ENCODE assay signal across 27 cellular contexts in genomic region chr14:51225751-51226150, GRCh38. TPM values are rescaled to one million over a fixed set of nuclear protein-coding genes. Genes with fewer than 3 reads are reported as not detected.
DNase-seq lines count a peak whose midpoint lies in the region; ATAC-seq, FAIRE-seq and TF ChIP-seq lines count a peak whose summit lies in the region.
"Had no signal": no experiment of that assay in that cellular context is flagged by ENCODE, and none has a peak within 500 bp of the region (broad histone marks: within the 10 kb centered on the region; RNA-seq: fewer than 3 reads in every experiment).

No MANE protein-coding gene starts in this region.

- H3K9ac ChIP-seq in IMR-90 (ENCODE audit: low read depth, low read length) = no peak overlapping the region
- no peak overlapping the region for H3K9ac ChIP-seq in mesendoderm (ENCODE audit: low read length)
- H3K9ac ChIP-seq: BLaER1 treated with 17β-estradiol and CSF1 and Interleukin-3, amounts not matched to agents 10 nM and 100 nM had no signal

- H3K23ac ChIP-seq in IMR-90 (ENCODE audit: low read depth, low read length) = no peak overlapping the region
- no peak overlapping the region for H3K23ac ChIP-seq in mesendoderm (ENCODE audit: low read length)

- no peak overlapping the region for H2AFZ ChIP-seq in IMR-90 (replicated peaks; ENCODE audit: low read length, poor library complexity)

- peaks cover 7% of the 10 kb centered on the region for H3K4me1 ChIP-seq in IMR-90 (ENCODE audit: control insufficient read depth, insufficient read depth, low read length)
- no peaks in the 10 kb centered on the region for H3K4me1 ChIP-seq in small intestine (ENCODE audit: control insufficient read depth in 2 of 2, insufficient read depth in 1 of 2, low read depth in 1 of 2, low read length in 1 of 2)
- no peaks in the 10 kb centered on the region for H3K4me1 ChIP-seq in mesendoderm (ENCODE audit: control insufficient read depth, low read depth, low read length)
- H3K4me1 ChIP-seq: BLaER1 treated with 17β-estradiol and CSF1 and Interleukin-3, amounts not matched to agents 10 nM and 100 nM had no signal

- H2BK20ac ChIP-seq in IMR-90 (ENCODE audit: low read depth, low read length) = no peak overlapping the region

- H3K79me1 ChIP-seq in IMR-90 (ENCODE audit: low read depth in 1 of 2, low read length in 2 of 2) = no peaks in the 10 kb centered on the region
- no peaks in the 10 kb centered on the region for H3K79me1 ChIP-seq in mesendoderm (ENCODE audit: low read length)

- H4K5ac ChIP-seq in IMR-90 (ENCODE audit: low read depth, low read length) (no peak overlapping the region), mesendoderm (ENCODE audit: low read length) (no peak overlapping the region)

- no CpG with 5 or more reads among the region's 2 CpGs for WGBS in IMR-90 (ENCODE audit: extremely low coverage in 2 of 2, insufficient read length in 1 of 2), 2 experiments
- WGBS in small intestine, 3 donors = 70 to 73% (median 72%) methylated on average over 2 of the region's 2 CpGs
- WGBS in mesendoderm (ENCODE audit: extremely low coverage, insufficient coverage, low lambda C conversion rate) = no CpG with 5 or more reads among the region's 2 CpGs

- H3K9me3 ChIP-seq in IMR-90 (ENCODE audit: control insufficient read depth, insufficient read depth, low read length) (peaks cover 5% of the 10 kb centered on the region; the same call in 1 of the 2 replicates), small intestine (ENCODE audit: control insufficient read depth, low read depth) (no peaks in the 10 kb centered on the region)

- BruUV-seq in IMR-90 (replicated peaks; lab: Mats Ljungman, UMichigan) = no TSS peak

- in situ Hi-C loops in IMR-90 (cut with MboI; ENCODE audit: low sequenced_read_pairs) = no loop called here

- no peak overlapping the region for H3K4me3 ChIP-seq in IMR-90 (ENCODE audit: insufficient read depth, low read depth, low read length)
- H3K4me3 ChIP-seq in small intestine (ENCODE audit: low read depth in 1 of 2, low read length in 2 of 2) = no peak overlapping the region
- H3K4me3 ChIP-seq in mesendoderm (ENCODE audit: low read length) = no peak overlapping the region
- H3K4me3 ChIP-seq: BLaER1 treated with 17β-estradiol and CSF1 and Interleukin-3, amounts not matched to agents 10 nM and 100 nM; SK-N-MC had no signal

- H3K56ac ChIP-seq in IMR-90 (ENCODE audit: extremely low read depth, insufficient read depth, low read length) = no peak overlapping the region
- H3K56ac ChIP-seq in mesendoderm (ENCODE audit: low read length) = no peak overlapping the region

- H3K18ac ChIP-seq in IMR-90 (ENCODE audit: low read depth, low read length) (no peak overlapping the region; the same call in 1 of the 2 replicates), mesendoderm (ENCODE audit: low read length) (no peak overlapping the region)

- H3K27ac ChIP-seq in IMR-90 (ENCODE audit: insufficient read depth, low read length) (no peak overlapping the region), small intestine (ENCODE audit: low read depth in 1 of 2, low read length in 1 of 2) (no peak overlapping the region), mesendoderm (ENCODE audit: low read depth, low read length) (no peak overlapping the region)
- H3K27ac ChIP-seq: BLaER1 treated with 17β-estradiol and CSF1 and Interleukin-3, amounts not matched to agents 10 nM and 100 nM; HL-60; SK-N-MC had no signal

- H2BK5ac ChIP-seq in IMR-90 (ENCODE audit: low read depth, low read length, poor library complexity, severe bottlenecking) (no peak overlapping the region), mesendoderm (ENCODE audit: low read length) (no peak overlapping the region)

- H2AK5ac ChIP-seq in IMR-90 (ENCODE audit: low read depth, low read length) (no peak overlapping the region), mesendoderm (ENCODE audit: low read length) (no peak overlapping the region)

- H3K9me1 ChIP-seq in IMR-90 (ENCODE audit: insufficient read depth, low read length) = no peaks in the 10 kb centered on the region

- no peak overlapping the region for H4K91ac ChIP-seq in IMR-90 (ENCODE audit: insufficient read depth, low read depth, low read length)

- POLR2A ChIA-PET in IMR-90 (lab: Charles Lee; ENCODE audit: unreplicated experiment) = no interaction called here

- peak; percentile 41 for FAIRE-seq in small intestine (lab: Jason Lieb, UNC)
- FAIRE-seq: GM12891, H1, RCC 7860 had no signal

- TF ChIP-seq RAD21 in IMR-90 (IDR thresholded peaks at IDR 0.05; ENCODE audit: low read length) = no peak

- TF ChIP-seq CTCF in AG09319 (IDR thresholded peaks at IDR 0.05; ENCODE audit: low read depth, low read length) (no peak), IMR-90 (conservative IDR thresholded peaks at IDR 0.05; ENCODE audit: low read depth, low read length) (no peak)

- no peak for TF ChIP-seq POLR2A in IMR-90 (IDR thresholded peaks at IDR 0.05; ENCODE audit: low read depth, low read length)

- peak; percentile 55 for ATAC-seq in IMR-90 (ENCODE audit: low read depth)

- CTCF ChIA-PET in IMR-90 (lab: Yijun Ruan, JAX) = no interaction called here

- H2AK9ac ChIP-seq in IMR-90 (replicated peaks; ENCODE audit: low read depth, low read length, poor library complexity) = no peak overlapping the region

- no peak overlapping the region for H2BK15ac ChIP-seq in IMR-90 (ENCODE audit: low read depth, low read length)
- no peak overlapping the region for H2BK15ac ChIP-seq in mesendoderm (replicated peaks; ENCODE audit: low read depth)

- H2BK120ac ChIP-seq in IMR-90 (ENCODE audit: low read depth, low read length) (no peak overlapping the region), mesendoderm (ENCODE audit: low read depth, low read length) (no peak overlapping the region)

- H3K27me3 ChIP-seq in IMR-90 (ENCODE audit: control insufficient read depth, insufficient read depth, low read length) (peaks cover 2% of the 10 kb centered on the region; the same call in 1 of the 2 replicates), small intestine (ENCODE audit: control insufficient read depth in 2 of 2, insufficient read depth in 2 of 2, low read length in 2 of 2) (no peaks in the 10 kb centered on the region), mesendoderm (ENCODE audit: insufficient read depth, low read length, poor library complexity) (no peaks in the 10 kb centered on the region)
- H3K27me3 ChIP-seq: BLaER1 treated with 17β-estradiol and CSF1 and Interleukin-3, amounts not matched to agents 10 nM and 100 nM had no signal

- no peak overlapping the region for H3K4ac ChIP-seq in IMR-90 (ENCODE audit: low read depth, low read length)
- H3K4ac ChIP-seq in mesendoderm (ENCODE audit: low read depth, low read length) = no peak overlapping the region

- H4K8ac ChIP-seq in IMR-90 (ENCODE audit: low read depth in 2 of 2, low read length in 2 of 2) (no peak overlapping the region), mesendoderm (ENCODE audit: low read depth, low read length) (no peak overlapping the region)

- no peak overlapping the region for H3K14ac ChIP-seq in IMR-90 (replicated peaks; ENCODE audit: low read depth, low read length)

- dilution Hi-C loops in IMR-90 (cut with HindIII; ENCODE audit: low sequenced_read_pairs, unreplicated experiment) = no loop called here

- DNase-seq in AG09319 (ENCODE audit: extremely low read depth, low read depth) (peak; percentile 27), IMR-90 (peak; percentile 68), fibroblast of gingiva (ENCODE audit: low read depth) (peak; percentile 79), small intestine (no peak), middle frontal gyrus (ENCODE audit: extremely low spot score, low spot score) (no peak), cerebellum (ENCODE audit: low spot score) (no peak), mesendoderm (no peak)
- DNase-seq: CD4-positive, alpha-beta T cell; COR-L47; DMS79; GF-D8; Karpas-422; NCI-H1092; NCI-H1417 treated with DMSO at 0.1 percent for 48 hours; NCI-H1694 treated with DMSO at 0.1 percent for 48 hours; NCI-H2081; NCI-H446; NCI-H524 treated with DMSO at 0.1 percent for 48 hours; NCI-H774; SIG-M5; SW 1271 had no signal

- H3K36me3 ChIP-seq in IMR-90 (ENCODE audit: control insufficient read depth, insufficient read depth, low read length) (no peaks in the 10 kb centered on the region), small intestine (ENCODE audit: control insufficient read depth in 2 of 2, insufficient read depth in 2 of 2, low read length in 2 of 2) (no peaks in the 10 kb centered on the region), mesendoderm (ENCODE audit: control insufficient read depth, insufficient read depth, low read length) (no peaks in the 10 kb centered on the region)

- no peaks in the 10 kb centered on the region for H3K79me2 ChIP-seq in mesendoderm (ENCODE audit: control insufficient read depth, insufficient read depth, low read length)

- peak overlapping the region; percentile 37; the same call in 1 of the 2 replicates for H3K4me2 ChIP-seq in IMR-90 (ENCODE audit: low read depth, low read length)
- no peak overlapping the region for H3K4me2 ChIP-seq in mesendoderm (ENCODE audit: low read length)
- H3K4me2 ChIP-seq: BLaER1 treated with 17β-estradiol and CSF1 and Interleukin-3, amounts not matched to agents 10 nM and 100 nM had no signal

- intact Hi-C loops in IMR-90 (cut with micrococcal nuclease) = no loop called here

- H4K20me1 ChIP-seq in IMR-90 (ENCODE audit: insufficient read depth, low read length) = no peaks in the 10 kb centered on the region
- H4K20me1 ChIP-seq: BLaER1 treated with 17β-estradiol and CSF1 and Interleukin-3, amounts not matched to agents 10 nM and 100 nM had no signal

TF ChIP-seq in IMR-90, 13 proteins besides CTCF, POLR2A, EP300 and RAD21 (continues in another document):
- TF ChIP-seq USF2 (IDR thresholded peaks at IDR 0.05; ENCODE audit: low read depth, low read length) (no peak), FOS (IDR thresholded peaks at IDR 0.05; ENCODE audit: low read depth, low read length) (no peak), SMC3 (IDR thresholded peaks at IDR 0.05; ENCODE audit: low read depth, low read length) (no peak), CEBPB (IDR thresholded peaks at IDR 0.05; ENCODE audit: low read depth, low read length) (no peak), CHD1 (IDR thresholded peaks at IDR 0.05; ENCODE audit: low read depth, low read length) (no peak), RCOR1 (IDR thresholded peaks at IDR 0.05; ENCODE audit: insufficient replicate concordance, low read length) (no peak), BHLHE40 (IDR thresholded peaks at IDR 0.05; ENCODE audit: low read depth, low read length) (no peak)

RNA-seq across cellular contexts. Expression of gene TMX1, which starts 14.3 kb away (rescaled TPM):
- total RNA-seq in IMR-90 (2012; rRNA removed) = 24.7 and 47.8 TPM in 2 replicates
- polyA plus RNA-seq in IMR-90 (2012; rRNA removed) = 11.1 and 15.3 TPM in 2 replicates
- 3.4 and 5.9 TPM in 2 replicates for polyA plus RNA-seq in IMR-90 (2012; cell fraction: cytosol; rRNA removed)
- polyA plus RNA-seq in IMR-90 (2012; cell fraction: nucleus; rRNA removed; ENCODE audit: low replicate concordance) = 0.87 and 3.7 TPM in 2 replicates
- 10 to 100 TPM in 1 of 3 donors, 1 to 10 TPM in 2; 5.1 to 19.8 (median 5.6) TPM for polyA plus RNA-seq in small intestine
- 28.6 TPM for total RNA-seq in cerebellum
- 39.5 TPM for polyA plus RNA-seq in mesendoderm (2013, experiment 1 of 2)
- polyA plus RNA-seq in mesendoderm (2013, experiment 2 of 2) = 41.3 TPM

Comparison
In these comparisons a context has a peak if more than half of its experiments do, and no peak if none do; other contexts are left out.
1. DNase-seq: peak in AG09319 (single experiment), IMR-90 (single experiment) and fibroblast of gingiva (single experiment); none in small intestine (single experiment), middle frontal gyrus (single experiment), cerebellum (single experiment) and mesendoderm (single experiment).